In the genomic region with DNA sequence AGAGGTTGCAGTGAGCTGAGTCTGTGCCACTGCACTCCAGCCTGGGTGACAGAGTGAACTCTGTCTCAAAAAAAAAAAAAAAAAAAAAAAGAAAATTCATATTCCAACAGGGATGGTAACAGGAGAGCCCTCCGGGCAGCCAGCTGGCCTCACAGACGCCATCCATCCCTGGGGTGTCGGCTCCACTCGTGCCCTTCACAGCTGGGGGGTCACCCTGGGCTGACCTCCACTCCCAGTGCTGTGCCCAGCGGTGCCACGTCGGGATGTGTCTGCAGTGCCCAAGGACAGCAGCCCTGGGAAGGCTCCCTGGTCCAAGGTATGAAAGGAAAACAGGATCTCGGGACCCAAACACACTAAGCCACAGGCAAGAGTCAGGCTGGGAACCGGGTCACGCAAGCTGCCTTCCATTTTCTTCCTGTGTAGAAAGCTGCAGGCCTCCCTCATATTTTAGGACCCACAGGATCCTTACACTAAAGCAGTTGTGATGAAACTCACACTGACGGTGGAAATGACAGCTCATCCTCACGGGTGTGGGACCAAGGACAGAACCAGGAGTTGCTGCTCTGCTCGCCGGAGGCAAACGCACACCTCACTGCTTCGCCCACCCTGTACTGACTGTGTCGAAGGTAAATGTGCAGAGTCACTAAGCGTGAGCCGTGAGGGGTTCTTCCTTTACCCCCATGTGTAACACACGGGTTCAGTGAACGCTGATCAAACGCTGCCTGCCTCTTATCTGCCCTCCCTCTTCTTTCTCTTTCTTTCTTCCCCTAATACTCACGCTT, we compare ENCODE assay signal across 10 cellular contexts. TPM values are rescaled to one million over a fixed set of nuclear protein-coding genes. Genes with fewer than 3 reads are reported as not detected.
DNase-seq lines count a peak whose midpoint lies in the region; ATAC-seq and TF ChIP-seq lines count a peak whose summit lies in the region.
"Had no signal": no experiment of that assay in that cellular context is flagged by ENCODE, and none has a peak within 500 bp of the region (broad histone marks: within the 10 kb centered on the region; RNA-seq: fewer than 3 reads in every experiment).

No MANE protein-coding gene starts in this region.

- H3K4me1 Mint-ChIP-seq in CD8-positive, alpha-beta T cell (ENCODE audit: low read depth) = peaks cover 77% of the 10 kb centered on the region
- H3K4me1 Mint-ChIP-seq in nephron progenitor cell = peaks cover 69% of the 10 kb centered on the region

- peaks cover 13% of the 10 kb centered on the region for H3K36me3 Mint-ChIP-seq in CD8-positive, alpha-beta T cell
- no peaks in the 10 kb centered on the region for H3K36me3 Mint-ChIP-seq in nephron progenitor cell (ENCODE audit: low read depth)

- H2AK5ac ChIP-seq in mesendoderm (ENCODE audit: low read length) = no peak overlapping the region

- ATAC-seq in CD8-positive, alpha-beta T cell = peak; percentile 36
- no peak for ATAC-seq in HG02885 (IDR thresholded peaks at IDR 0.05; ENCODE audit: poor library complexity, unreplicated experiment)

- no CpG with 5 or more reads among the region's 23 CpGs for WGBS in mesendoderm (ENCODE audit: extremely low coverage, insufficient coverage, low lambda C conversion rate)

- H3K4me3 ChIP-seq in CD8-positive, alpha-beta T cell (ENCODE audit: low read depth, low read length) = peak overlapping the region; percentile 2
- no peak overlapping the region for H3K4me3 ChIP-seq in NT2/D1 (ENCODE audit: insufficient read length, low read depth)
- H3K4me3 ChIP-seq in mesendoderm (ENCODE audit: low read length) = no peak overlapping the region

- H2BK5ac ChIP-seq in mesendoderm (ENCODE audit: low read length) = no peak overlapping the region

- no peaks in the 10 kb centered on the region for H3K27me3 ChIP-seq in CD8-positive, alpha-beta T cell (ENCODE audit: insufficient read depth, low read length)
- H3K27me3 ChIP-seq in NT2/D1 (ENCODE audit: insufficient read depth, insufficient read length) (no peaks in the 10 kb centered on the region), mesendoderm (ENCODE audit: insufficient read depth, low read length, poor library complexity) (no peaks in the 10 kb centered on the region)

- POLR2A ChIA-PET in CD8-positive, alpha-beta T cell (lab: Charles Lee) = interaction anchor here (1.5 to 1.9 kb wide), 2 partner anchors 12 to 26 kb away, joined by 4 to 6 read pairs; no protein-coding TSS in a partner anchor

- H3K27me3 Mint-ChIP-seq in CD8-positive, alpha-beta T cell (ENCODE audit: low read depth) = no peaks in the 10 kb centered on the region
- H3K27me3 Mint-ChIP-seq in nephron progenitor cell (ENCODE audit: low read depth, poor library complexity) = no peaks in the 10 kb centered on the region

- no peak overlapping the region for H4K5ac ChIP-seq in mesendoderm (ENCODE audit: low read length)

- H3K27ac ChIP-seq in CD8-positive, alpha-beta T cell (ENCODE audit: low read depth, low read length) = peak overlapping the region; percentile 82
- H3K27ac ChIP-seq in caudate nucleus (ENCODE audit: low read depth, low read length) (peak overlapping the region; percentile 14), mesendoderm (ENCODE audit: low read depth, low read length) (no peak overlapping the region)

- no peak overlapping the region for H3K18ac ChIP-seq in mesendoderm (ENCODE audit: low read length)

- no peak for TF ChIP-seq CTCF in CD8-positive, alpha-beta T cell (IDR thresholded peaks at IDR 0.05)
- no peak for TF ChIP-seq CTCF in nephron progenitor cell (IDR thresholded peaks at IDR 0.05)

- peak overlapping the region; percentile 12 for H3K9ac ChIP-seq in NT2/D1 (ENCODE audit: insufficient read length, low read depth)
- H3K9ac ChIP-seq in mesendoderm (ENCODE audit: low read length) = no peak overlapping the region

- no peaks in the 10 kb centered on the region for H3K36me3 ChIP-seq in CD8-positive, alpha-beta T cell (ENCODE audit: insufficient read depth, low read length)
- peaks cover 10% of the 10 kb centered on the region for H3K36me3 ChIP-seq in NT2/D1 (ENCODE audit: insufficient read depth, insufficient read length, low read length)
- H3K36me3 ChIP-seq in mesendoderm (ENCODE audit: control insufficient read depth, insufficient read depth, low read length) = no peaks in the 10 kb centered on the region

- peaks cover 9% of the 10 kb centered on the region for H3K79me1 ChIP-seq in mesendoderm (ENCODE audit: low read length)

- no peak overlapping the region for H2BK15ac ChIP-seq in mesendoderm (replicated peaks; ENCODE audit: low read depth)

- no peaks in the 10 kb centered on the region for H3K9me3 ChIP-seq in CD8-positive, alpha-beta T cell (ENCODE audit: low read length)
- H3K9me3 ChIP-seq in NT2/D1 (ENCODE audit: insufficient read depth, low read length) = no peaks in the 10 kb centered on the region

- intact Hi-C loops in CD8-positive, alpha-beta T cell (cut with DNase I, micrococcal nuclease) = loop anchor here (1.0 to 10.0 kb wide), 5 partner anchors 34 to 688 kb away; a partner anchor contains a TSS

- no peak overlapping the region for H3K4me2 ChIP-seq in mesendoderm (ENCODE audit: low read length)

- H3K23ac ChIP-seq in mesendoderm (ENCODE audit: low read length) = no peak overlapping the region

- peak in 2 of 7 experiments; percentile 59 to 66 for DNase-seq in CD8-positive, alpha-beta T cell
- DNase-seq in NT2/D1 (ENCODE audit: low read depth, low spot score) (no peak), caudate nucleus (lab: John Stamatoyannopoulos, UW) (no peak), nephron progenitor cell (no peak), amygdala (lab: John Stamatoyannopoulos, UW) (no peak), HuH-7.5 (ENCODE audit: low spot score) (no peak), mesendoderm (no peak)
- DNase-seq: GOT3, NCI-H2171 treated with DMSO at 0.1 percent for 48 hours had no signal

- CTCF ChIA-PET in CD8-positive, alpha-beta T cell (lab: Charles Lee) = interaction anchor here (0.9 to 1.1 kb wide), 4 partner anchors 34 to 279 kb away, joined by 3 read pairs; no protein-coding TSS in a partner anchor

- peaks cover 96% of the 10 kb centered on the region for H3K4me1 ChIP-seq in CD8-positive, alpha-beta T cell (ENCODE audit: insufficient read depth, low read length)
- H3K4me1 ChIP-seq in NT2/D1 (ENCODE audit: insufficient read depth, insufficient read length) (peaks cover 44% of the 10 kb centered on the region), mesendoderm (ENCODE audit: control insufficient read depth, low read depth, low read length) (no peaks in the 10 kb centered on the region)

- peak overlapping the region; percentile 97 for H3K27ac Mint-ChIP-seq in CD8-positive, alpha-beta T cell
- H3K27ac Mint-ChIP-seq in nephron progenitor cell = peak overlapping the region; percentile 68

- H3K4ac ChIP-seq in mesendoderm (ENCODE audit: low read depth, low read length) = no peak overlapping the region

- no peak overlapping the region for H4K8ac ChIP-seq in mesendoderm (ENCODE audit: low read depth, low read length)

- no peaks in the 10 kb centered on the region for H3K9me3 Mint-ChIP-seq in CD8-positive, alpha-beta T cell
- H3K9me3 Mint-ChIP-seq in nephron progenitor cell = no peaks in the 10 kb centered on the region

- H2BK120ac ChIP-seq in mesendoderm (ENCODE audit: low read depth, low read length) = no peak overlapping the region

- H3K79me2 ChIP-seq in mesendoderm (ENCODE audit: control insufficient read depth, insufficient read depth, low read length) = peaks cover 13% of the 10 kb centered on the region

- no peak overlapping the region for H3K56ac ChIP-seq in mesendoderm (ENCODE audit: low read length)

- H3K4me3 Mint-ChIP-seq in CD8-positive, alpha-beta T cell = peak overlapping the region; percentile 78
- H3K4me3 Mint-ChIP-seq in nephron progenitor cell = peak overlapping the region; percentile 41

RNA-seq across cellular contexts. Expression of a gene that starts 5.3 kb away (rescaled TPM):
- total RNA-seq in CD8-positive, alpha-beta T cell = 10 to 100 TPM; 49.0 to 54.2 TPM
- 8.6 TPM for polyA plus RNA-seq in mesendoderm (2013, experiment 1 of 2)
- polyA plus RNA-seq in mesendoderm (2013, experiment 2 of 2) = 8.4 TPM
